Comparison of ENCODE assay signal across 8 cellular contexts in genomic region chr22:29387921-29388758, GRCh38. TPM values are rescaled to one million over a fixed set of nuclear protein-coding genes. Genes with fewer than 3 reads are reported as not detected.
A peak's percentile ranks its signal among the peaks of the same experiment; 100 is the strongest.
DNase-seq lines count a peak whose midpoint lies in the region; ATAC-seq and TF ChIP-seq lines count a peak whose summit lies in the region.

Gene AP1B1 (minus strand): TSS chr22:29388570. CDS start chr22:29367243, 21,327 bp downstream.

- in situ Hi-C loops in GM18951 (cut with MboI; ENCODE audit: low sequenced_read_pairs, unreplicated experiment) = no loop called here

- no peaks in the 10 kb centered on the region; the same call in 1 of the 2 replicates for H3K9me3 ChIP-seq in AG04450 (ENCODE audit: control insufficient read depth, insufficient read depth, low read length)

- H3K27me3 ChIP-seq in AG04450 (ENCODE audit: control insufficient read depth, insufficient read depth, low read length) = no peaks in the 10 kb centered on the region

- peak within 1 kb of the TSS; percentile 87 for H3K4me3 ChIP-seq in AG04450 (ENCODE audit: low read depth, low read length)
- peak within 1 kb of the TSS; percentile 81 to 85 for H3K4me3 ChIP-seq in cardiac fibroblast (replicated peaks in 1 of 2; ENCODE audit: low read depth in 2 of 2, low read length in 2 of 2)

- ATAC-seq in HG03196 (IDR thresholded peaks at IDR 0.05; ENCODE audit: unreplicated experiment) (peak; percentile 79), activated B cell treated with CpG ODN at 0.5 μM for 24 hours (ENCODE audit: low read depth) (peak; percentile 80)

- POLR2A ChIA-PET in AG04450 (lab: Yijun Ruan, JAX) = interaction anchor here (0.6 kb wide), 1 partner anchor 9 kb away, joined by 8 read pairs; no protein-coding TSS in a partner anchor
- POLR2A ChIA-PET in activated B cell treated with CpG ODN at 0.5 μM for 24 hours (lab: Charles Lee) = interaction anchor here (0.5 to 5.2 kb wide), 6 partner anchors 9 to 968 kb away, joined by 3 to 32 read pairs (median 4); partner anchors contain the start of genes CCDC157, SF3A1 and THOC5

- H3K27ac Mint-ChIP-seq in activated B cell treated with CpG ODN at 0.5 μM for 24 hours = peak within 1 kb of the TSS; percentile 93

- CTCF ChIA-PET in AG04450 (lab: Charles Lee) (no interaction called here), activated B cell treated with CpG ODN at 0.5 μM for 24 hours (lab: Charles Lee) (interaction anchor here (1.4 to 1.9 kb wide), 2 partner anchors 24 to 136 kb away, joined by 4 to 7 read pairs; no protein-coding TSS in a partner anchor)

- no peaks in the 10 kb centered on the region for H3K9me3 Mint-ChIP-seq in activated B cell treated with CpG ODN at 0.5 μM for 24 hours

- H3K27me3 Mint-ChIP-seq in activated B cell treated with CpG ODN at 0.5 μM for 24 hours = no peaks in the 10 kb centered on the region

- no peak for TF ChIP-seq CTCF in AG04450 (IDR thresholded peaks at IDR 0.05; ENCODE audit: low read depth, low read length)
- TF ChIP-seq CTCF in activated B cell treated with CpG ODN at 0.5 μM for 24 hours (IDR thresholded peaks at IDR 0.05) = no peak
- TF ChIP-seq CTCF in cardiac fibroblast (IDR thresholded peaks at IDR 0.05; ENCODE audit: low read depth, low read length) = no peak

- peak within 1 kb of the TSS; percentile 93 for H3K4me3 Mint-ChIP-seq in activated B cell treated with CpG ODN at 0.5 μM for 24 hours

- peak within 1 kb of the TSS; percentile 39 for H3K27ac ChIP-seq in AG04450 (ENCODE audit: low read depth, low read length)

- H3K36me3 Mint-ChIP-seq in activated B cell treated with CpG ODN at 0.5 μM for 24 hours (ENCODE audit: low read depth) = peaks cover 18% of the 10 kb centered on the region

- peaks cover 61% of the 10 kb centered on the region for H3K4me1 Mint-ChIP-seq in activated B cell treated with CpG ODN at 0.5 μM for 24 hours

- intact Hi-C loops in activated B cell treated with CpG ODN at 0.5 μM for 24 hours (cut with micrococcal nuclease) = loop anchor here (1.0 to 5.0 kb wide), 9 partner anchors 27 to 1249 kb away; partner anchors contain the start of genes ASCC2, EWSR1, NF2 and NIPSNAP1

- TF ChIP-seq POLR2A in GM18951 (IDR thresholded peaks at IDR 0.05; ENCODE audit: extremely low read depth, insufficient read depth, insufficient read length) = peak; percentile 95

- DNase-seq in AG04450 (ENCODE audit: low read depth, low spot score) (peak; percentile 76), NCI-H345 (lab: John Stamatoyannopoulos, UW) (peak; percentile 92), activated B cell treated with CpG ODN at 0.5 μM for 24 hours (peak; percentile 92), cardiac fibroblast (ENCODE audit: low read depth in 2 of 2) (peak; percentile 86 to 92), iPS-NIHi7 (ENCODE audit: extremely low spot score) (peak; percentile 99), smooth muscle cell of the brain vasculature (ENCODE audit: low read depth, low spot score) (peak; percentile 67)

RNA-seq across cellular contexts. Expression of gene AP1B1, which starts in this region (rescaled TPM):
- polyA plus RNA-seq in AG04450 (2011; rRNA removed) = 54.1 and 63.7 TPM in 2 replicates
- polyA minus RNA-seq in AG04450 (2011; rRNA and poly(A)+ RNA removed) = 116 and 148 TPM in 2 replicates
- total RNA-seq in activated B cell treated with CpG ODN at 0.5 μM for 24 hours = 120 and 132 TPM in 2 replicates

Comparison
In these comparisons a context has a peak if more than half of its experiments do, and no peak if none do; other contexts are left out.
1. Peak in every context shown above with its lines: DNase-seq, ATAC-seq, H3K4me3 ChIP-seq and H3K27ac ChIP-seq.